1 cellular context compared by ENCODE assay signal in genomic region chr22:35299717-35300497, GRCh38.
TF ChIP-seq lines count a peak whose summit lies in the region.

TOM1 (plus strand) TSS chr22:35299894; CDS start chr22:35299929, 35 bp downstream.

TF ChIP-seq in HepG2, 621 proteins besides CTCF, POLR2A, EP300 and RAD21 (continued from another document and continues in another):
- TF ChIP-seq AHDC1 (CRISPR knock-in tag; IDR thresholded peaks at IDR 0.05; ENCODE audit: borderline replicate concordance) (peak; percentile 31; the same call in 1 of the 2 replicates), HNRNPL (IDR thresholded peaks at IDR 0.05; ENCODE audit: low read depth, low read length) (peak; percentile 78; the same call in 1 of the 2 replicates), GATAD2A (CRISPR knock-in tag; IDR thresholded peaks at IDR 0.05) (no peak), ZNF234 (CRISPR knock-in tag; conservative IDR thresholded peaks at IDR 0.05) (0 out of 2 replicates have a peak, but pooled peaks have one; percentile 20), ZFP90 (CRISPR knock-in tag; IDR thresholded peaks at IDR 0.05; ENCODE audit: borderline replicate concordance) (no peak), TFDP1 (CRISPR knock-in tag; IDR thresholded peaks at IDR 0.05; ENCODE audit: borderline replicate concordance) (peak; percentile 39; the same call in 1 of the 2 replicates), ZNF484 (CRISPR knock-in tag; IDR thresholded peaks at IDR 0.05; ENCODE audit: borderline replicate concordance, low read depth) (no peak), ZBTB20 (CRISPR knock-in tag; IDR thresholded peaks at IDR 0.05; ENCODE audit: borderline replicate concordance, low read depth) (peak; percentile 18; the same call in 1 of the 2 replicates), SIX1 (CRISPR knock-in tag; IDR thresholded peaks at IDR 0.05; ENCODE audit: borderline replicate concordance) (no peak), ZIK1 (CRISPR knock-in tag; IDR thresholded peaks at IDR 0.05; ENCODE audit: borderline replicate concordance, low read depth) (no peak), SETDB1 (CRISPR knock-in tag; IDR thresholded peaks at IDR 0.05; ENCODE audit: borderline replicate concordance) (no peak), SALL2 (CRISPR knock-in tag; IDR thresholded peaks at IDR 0.05) (no peak; the same call in 1 of the 2 replicates), ZKSCAN5 (CRISPR knock-in tag; IDR thresholded peaks at IDR 0.05) (no peak), DNMT1 (CRISPR knock-in tag; IDR thresholded peaks at IDR 0.05) (no peak), CCDC6 (CRISPR knock-in tag; IDR thresholded peaks at IDR 0.05) (peak; percentile 85), LRRFIP1 (CRISPR knock-in tag; conservative IDR thresholded peaks at IDR 0.05) (no peak), ZNF460 (CRISPR knock-in tag; IDR thresholded peaks at IDR 0.05; ENCODE audit: borderline replicate concordance) (no peak), ZNF350 (CRISPR knock-in tag; IDR thresholded peaks at IDR 0.05; ENCODE audit: borderline replicate concordance, low read depth) (peak; percentile 89), ZNF549 (CRISPR knock-in tag; IDR thresholded peaks at IDR 0.05) (no peak), ZNF138 (CRISPR knock-in tag; IDR thresholded peaks at IDR 0.05; ENCODE audit: low read depth) (0 out of 2 replicates have a peak, but pooled peaks have one; percentile 8), ZBTB42 (CRISPR knock-in tag; IDR thresholded peaks at IDR 0.05) (no peak), PAXIP1 (CRISPR knock-in tag; conservative IDR thresholded peaks at IDR 0.05) (peak; percentile 19), ZNF530 (CRISPR knock-in tag; IDR thresholded peaks at IDR 0.05; ENCODE audit: low read depth) (no peak), RBAK (CRISPR knock-in tag; IDR thresholded peaks at IDR 0.05) (no peak), DR1 (CRISPR knock-in tag; IDR thresholded peaks at IDR 0.05) (0 out of 2 replicates have a peak, but pooled peaks have one; percentile 43), ZNF790 (CRISPR knock-in tag; IDR thresholded peaks at IDR 0.05; ENCODE audit: borderline replicate concordance) (no peak), MLLT10 (CRISPR knock-in tag; IDR thresholded peaks at IDR 0.05) (no peak), ZNF230 (CRISPR knock-in tag; IDR thresholded peaks at IDR 0.05) (0 out of 2 replicates have a peak, but pooled peaks have one; percentile 72), KDM5B (CRISPR knock-in tag; IDR thresholded peaks at IDR 0.05; ENCODE audit: borderline replicate concordance) (no peak; the same call in 1 of the 2 replicates), ZNF850 (CRISPR knock-in tag; conservative IDR thresholded peaks at IDR 0.05) (no peak), BRCA1 (CRISPR knock-in tag; IDR thresholded peaks at IDR 0.05) (no peak), DZIP1 (CRISPR knock-in tag; IDR thresholded peaks at IDR 0.05) (no peak), ZNF710 (CRISPR knock-in tag; IDR thresholded peaks at IDR 0.05; ENCODE audit: borderline replicate concordance) (peak; percentile 64; the same call in 1 of the 2 replicates), RARA (CRISPR knock-in tag; IDR thresholded peaks at IDR 0.05) (peak; percentile 33), ZEB1 (IDR thresholded peaks at IDR 0.05; ENCODE audit: insufficient replicate concordance, low read depth) (no peak), ZNF597 (CRISPR knock-in tag; IDR thresholded peaks at IDR 0.05) (no peak), IRF9 (CRISPR knock-in tag; IDR thresholded peaks at IDR 0.05; ENCODE audit: borderline replicate concordance) (peak; percentile 87; the same call in 1 of the 2 replicates), TGIF2 (CRISPR knock-in tag; IDR thresholded peaks at IDR 0.05) (peak; percentile 68), ZSCAN25 (CRISPR knock-in tag; IDR thresholded peaks at IDR 0.05) (no peak; the same call in 1 of the 2 replicates), CHCHD3 (CRISPR knock-in tag; IDR thresholded peaks at IDR 0.05) (no peak), CHD2 (IDR thresholded peaks at IDR 0.05; ENCODE audit: low read depth, low read length) (peak; percentile 74), NCOA2 (CRISPR knock-in tag; IDR thresholded peaks at IDR 0.05) (no peak), ZNF879 (CRISPR knock-in tag; IDR thresholded peaks at IDR 0.05) (peak; percentile 88; the same call in 1 of the 2 replicates), PHF20 (CRISPR knock-in tag; IDR thresholded peaks at IDR 0.05) (peak; percentile 78; the same call in 1 of the 2 replicates), ZFP36 (IDR thresholded peaks at IDR 0.05; ENCODE audit: borderline replicate concordance, low read depth, low read length, partially characterized antibody) (no peak)
